1 cellular context compared by ENCODE assay signal in the genomic region with DNA sequence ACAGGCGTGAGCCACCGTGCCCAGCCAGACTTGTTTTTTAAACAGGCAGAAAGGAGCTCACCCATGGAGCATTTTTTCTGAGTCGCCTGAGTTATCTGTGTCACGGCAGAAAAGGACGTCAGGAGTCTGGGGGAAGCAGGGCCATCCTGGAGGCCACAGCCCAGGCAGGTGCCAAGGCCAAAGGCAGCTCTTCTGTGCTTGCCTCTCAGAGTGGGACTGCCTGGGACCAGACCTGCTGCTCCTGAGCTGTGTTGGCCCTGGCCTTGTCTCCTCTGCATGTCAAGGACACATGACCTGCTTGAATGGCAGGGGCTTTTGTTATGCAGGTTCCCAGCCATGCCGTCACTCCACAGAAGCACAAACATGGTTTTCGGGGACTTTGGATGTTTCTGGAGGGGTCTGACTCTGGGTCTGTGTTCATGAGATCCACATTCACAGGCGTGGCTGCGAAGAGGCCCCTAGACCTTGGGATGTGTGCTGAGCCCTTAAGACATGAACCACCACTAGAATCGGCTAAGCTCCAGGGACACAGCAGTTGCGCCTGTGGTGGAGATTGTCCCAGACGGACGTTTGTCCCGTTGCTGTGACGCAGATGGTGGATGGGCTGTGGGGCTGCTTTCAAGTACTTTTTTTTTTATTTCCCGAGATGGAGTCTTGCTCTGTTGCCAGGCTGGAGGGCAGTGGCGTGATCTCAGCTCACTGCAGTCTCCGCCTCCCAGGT.
TF ChIP-seq lines count a peak whose summit lies in the region.

No MANE protein-coding gene starts in this region.

TF ChIP-seq in H1, 55 proteins besides CTCF, POLR2A, EP300 and RAD21:
- TF ChIP-seq ATF3 (IDR thresholded peaks at IDR 0.05; ENCODE audit: insufficient read depth, low read depth, low read length) = no peak
- TF ChIP-seq, protein P1, sequence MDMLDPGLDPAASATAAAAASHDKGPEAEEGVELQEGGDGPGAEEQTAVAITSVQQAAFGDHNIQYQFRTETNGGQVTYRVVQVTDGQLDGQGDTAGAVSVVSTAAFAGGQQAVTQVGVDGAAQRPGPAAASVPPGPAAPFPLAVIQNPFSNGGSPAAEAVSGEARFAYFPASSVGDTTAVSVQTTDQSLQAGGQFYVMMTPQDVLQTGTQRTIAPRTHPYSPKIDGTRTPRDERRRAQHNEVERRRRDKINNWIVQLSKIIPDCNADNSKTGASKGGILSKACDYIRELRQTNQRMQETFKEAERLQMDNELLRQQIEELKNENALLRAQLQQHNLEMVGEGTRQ (IDR thresholded peaks at IDR 0.05; ENCODE audit: low read length) = peak; percentile 34; the same call in 1 of the 2 replicates
